Comparison of ENCODE assay signal across 9 cellular contexts in the genomic region with DNA sequence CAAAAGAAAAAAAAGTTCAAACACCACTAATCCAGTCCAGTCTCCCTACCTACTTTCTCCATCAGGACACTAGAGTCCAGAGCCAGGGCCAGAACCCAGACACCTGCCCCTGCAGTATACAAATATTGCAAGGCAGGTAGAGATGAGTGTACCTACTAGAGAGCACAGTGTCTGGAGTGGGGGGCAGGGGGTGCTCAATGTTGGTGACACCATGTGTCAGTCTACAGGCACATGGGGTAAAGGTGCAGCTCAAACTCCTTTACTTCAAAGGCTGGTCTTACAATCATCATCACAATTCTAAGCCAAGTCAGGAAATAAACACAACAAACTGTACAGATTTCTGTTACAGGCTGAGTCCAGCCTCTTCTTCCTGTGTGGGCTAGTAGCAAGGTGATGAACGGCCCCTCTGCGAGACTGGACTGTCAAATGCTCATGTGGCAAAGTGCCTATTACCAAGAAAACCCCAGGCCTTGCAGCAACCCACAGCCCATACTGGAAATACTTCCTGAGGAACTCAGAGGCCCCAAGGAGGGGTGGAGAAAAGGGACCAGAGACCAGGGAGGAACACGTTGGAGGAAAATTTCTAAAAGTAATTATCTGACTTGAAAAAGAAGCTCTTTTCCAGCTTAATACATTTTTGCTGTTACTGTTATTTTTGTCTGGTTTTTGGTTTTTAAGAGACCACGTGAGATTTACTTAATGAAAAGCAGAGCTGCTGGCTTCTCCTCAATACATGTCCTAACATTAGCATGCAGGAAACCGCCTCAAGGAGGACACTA. TPM values are rescaled to one million over a fixed set of nuclear protein-coding genes. Genes with fewer than 3 reads are reported as not detected.
DNase-seq lines count a peak whose midpoint lies in the region; ATAC-seq and TF ChIP-seq lines count a peak whose summit lies in the region.
"Had no signal": no experiment of that assay in that cellular context is flagged by ENCODE, and none has a peak within 500 bp of the region (broad histone marks: within the 10 kb centered on the region; RNA-seq: fewer than 3 reads in every experiment).

No MANE protein-coding gene starts in this region.

- H3K4me1 Mint-ChIP-seq in endothelial cell (ENCODE audit: unreplicated experiment) = peaks cover 50% of the 10 kb centered on the region

- DNase-seq in M059J (ENCODE audit: low read depth) (peak; percentile 64), choroid plexus epithelial cell (ENCODE audit: low read depth) (peak; percentile 91), SW 1271 (lab: John Stamatoyannopoulos, UW) (no peak), endothelial cell (ENCODE audit: low spot score) (no peak), NCI-H2081 treated with DMSO at 0.1 percent for 48 hours (lab: John Stamatoyannopoulos, UW) (no peak)

- no peak for TF ChIP-seq CTCF in choroid plexus epithelial cell (conservative IDR thresholded peaks at IDR 0.05; ENCODE audit: low read depth, low read length)
- no peak for TF ChIP-seq CTCF in endothelial cell (IDR thresholded peaks at IDR 0.05; ENCODE audit: unreplicated experiment)

- peaks cover 65% of the 10 kb centered on the region for H3K4me1 ChIP-seq in BLaER1
- peaks cover 55 to 63% of the 10 kb centered on the region in 2 donors for H3K4me1 ChIP-seq in muscle layer of duodenum (ENCODE audit: control insufficient read depth in 1 of 2, insufficient read depth in 2 of 2, low read length in 2 of 2)

- no peaks in the 10 kb centered on the region for H3K36me3 Mint-ChIP-seq in endothelial cell (ENCODE audit: low read depth, unreplicated experiment)

- H3K4me2 ChIP-seq in BLaER1 = peak overlapping the region; percentile 81

- H3K4me3 ChIP-seq in BLaER1 = 0 out of 2 replicates have a peak overlapping the region, but pooled peaks have one; percentile 11
- no peak overlapping the region for H3K4me3 ChIP-seq in choroid plexus epithelial cell (ENCODE audit: low read depth, low read length)
- H3K4me3 ChIP-seq in muscle layer of duodenum (ENCODE audit: low read depth in 1 of 2, low read length in 2 of 2) = no peak overlapping the region

- H3K27me3 Mint-ChIP-seq in endothelial cell (ENCODE audit: unreplicated experiment) = no peaks in the 10 kb centered on the region

- H3K36me3 ChIP-seq in BLaER1 (peaks cover 26% of the 10 kb centered on the region), muscle layer of duodenum (ENCODE audit: control insufficient read depth in 1 of 2, insufficient read depth in 2 of 2, low read length in 2 of 2) (peaks cover 0 to 18% of the 10 kb centered on the region in 2 donors)

- H3K4me3 Mint-ChIP-seq in endothelial cell (ENCODE audit: unreplicated experiment) = no peak overlapping the region

- H4K20me1 ChIP-seq in BLaER1 = no peaks in the 10 kb centered on the region

- ATAC-seq in GM19023 (IDR thresholded peaks at IDR 0.05; ENCODE audit: unreplicated experiment) = no peak

- peak overlapping the region; percentile 87 for H3K27ac ChIP-seq in BLaER1
- H3K27ac ChIP-seq in muscle layer of duodenum (ENCODE audit: low read length) = peak overlapping the region; percentile 52
- H3K27ac ChIP-seq: VCaP had no signal

- H3K27me3 ChIP-seq in BLaER1 (no peaks in the 10 kb centered on the region), muscle layer of duodenum (ENCODE audit: low read depth, low read length) (no peaks in the 10 kb centered on the region)

- H3K9ac ChIP-seq in BLaER1 = peak overlapping the region; percentile 61

- no peak overlapping the region for H3K27ac Mint-ChIP-seq in endothelial cell (ENCODE audit: unreplicated experiment)

- H3K9me3 ChIP-seq in BLaER1 (no peaks in the 10 kb centered on the region), muscle layer of duodenum (ENCODE audit: control insufficient read depth in 1 of 2, low read length in 2 of 2) (no peaks in the 10 kb centered on the region)

- no peaks in the 10 kb centered on the region for H3K9me3 Mint-ChIP-seq in endothelial cell (ENCODE audit: unreplicated experiment)

RNA-seq across cellular contexts. Expression of gene TBC1D2B, which starts 29.7 kb away (rescaled TPM):
- total RNA-seq in M059J (2014; rRNA removed; shearing (Covaris generic)) = 14.6 and 18.7 TPM in 2 replicates
- 13.8 TPM for total RNA-seq in endothelial cell (ENCODE audit: unreplicated experiment)

RNA-seq across cellular contexts. Expression of gene SH2D7, which starts 44.5 kb away (rescaled TPM):
- not detected in 2 replicates for total RNA-seq in M059J (2014; rRNA removed; shearing (Covaris generic))
- not detected for total RNA-seq in endothelial cell (ENCODE audit: unreplicated experiment)

Comparison
In these comparisons a context has a peak if more than half of its experiments do, and no peak if none do; other contexts are left out.
1. DNase-seq: peak in M059J (single experiment) and choroid plexus epithelial cell (single experiment); none in SW 1271 (0 of 2), endothelial cell (single experiment) and NCI-H2081 treated with DMSO at 0.1 percent for 48 hours (single experiment).